14 cellular contexts compared by ENCODE assay signal in the genomic region with DNA sequence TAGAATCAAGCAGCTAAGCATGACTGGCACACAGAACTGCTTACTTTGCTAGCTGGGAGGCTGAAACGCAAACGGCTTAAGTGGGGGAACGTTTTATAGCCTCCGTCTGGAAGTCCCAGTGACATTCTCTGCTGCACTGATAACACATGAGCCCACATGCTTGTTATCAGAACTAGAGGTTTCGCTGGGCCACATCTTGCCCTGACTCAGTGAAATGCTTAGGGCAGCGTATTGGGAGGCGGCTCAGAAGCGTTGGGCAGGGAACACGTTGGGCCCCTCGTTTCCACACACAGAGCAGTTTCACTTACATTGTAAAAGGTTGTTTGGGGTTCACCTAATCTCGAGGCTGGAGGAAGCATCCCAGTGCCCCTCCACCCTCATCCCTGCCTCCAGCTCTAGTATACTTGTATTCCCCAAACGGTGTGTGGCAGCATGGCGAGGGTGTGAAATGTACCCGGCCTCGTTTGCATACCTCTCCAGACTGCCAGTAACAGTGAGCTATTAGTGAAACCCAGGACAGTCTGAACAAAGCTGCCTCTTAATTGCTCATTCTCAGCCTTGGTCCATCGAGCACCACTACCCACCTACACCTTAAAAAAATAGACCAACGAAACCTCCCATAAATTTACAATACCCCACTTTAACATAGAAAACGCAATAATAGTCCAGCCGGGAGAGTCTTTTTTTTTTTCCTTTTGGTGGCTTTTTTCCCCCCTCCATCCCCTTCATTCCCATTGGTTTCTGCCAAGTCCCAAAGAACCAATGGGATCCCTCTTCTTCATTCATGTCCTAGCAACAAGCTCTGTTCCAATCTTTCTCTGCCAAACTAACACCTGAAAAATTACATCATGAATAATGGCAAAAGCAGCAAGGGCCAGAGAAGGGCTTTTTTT.
A peak's percentile ranks its signal among the peaks of the same experiment; 100 is the strongest.
DNase-seq lines count a peak whose midpoint lies in the region; ATAC-seq and TF ChIP-seq lines count a peak whose summit lies in the region.
"Had no signal": no experiment of that assay in that cellular context is flagged by ENCODE, and none has a peak within 500 bp of the region (broad histone marks: within the 10 kb centered on the region; RNA-seq: fewer than 3 reads in every experiment).

No MANE protein-coding gene starts in this region.

- peaks cover 5% of the 10 kb centered on the region for H3K4me1 ChIP-seq in ovary (ENCODE audit: insufficient read depth)
- H3K4me1 ChIP-seq: foreskin keratinocyte had no signal

- peak; percentile 16 for DNase-seq in DMS153 (lab: John Stamatoyannopoulos, UW)
- peak; percentile 97 for DNase-seq in NCI-H69 (lab: John Stamatoyannopoulos, UW)
- peak; percentile 29 for DNase-seq in fibroblast of pulmonary artery (ENCODE audit: low read depth)
- peak in 4 of 5 donors; percentile 41 to 62 (median 45) for DNase-seq in ovary
- no peak for DNase-seq in cortex of kidney (lab: John Stamatoyannopoulos, UW)
- DNase-seq in DMS114 treated with DMSO at 0.1 percent for 48 hours (lab: John Stamatoyannopoulos, UW; ENCODE audit: unreplicated experiment) = no peak
- DNase-seq in stimulated activated CD4-positive, alpha-beta T cell treated with anti-CD3 and anti-CD28 coated beads, Interleukin-15, amount 100 ng/mL, for 24 hours = no peak
- DNase-seq: activated gamma-delta T cell; CD4-positive, alpha-beta T cell; T-cell had no signal

- no peak for ATAC-seq in GM19455 (IDR thresholded peaks at IDR 0.05; ENCODE audit: unreplicated experiment)
- ATAC-seq: foreskin keratinocyte, T-cell had no signal

- TF ChIP-seq POLR2A in ovary (IDR thresholded peaks at IDR 0.05) = no peak

- intact Hi-C loops in ovary (cut with DNase I) = loop anchor here in 1 of 4 donors (5.0 kb wide), 1 partner anchor 41 kb away; no protein-coding TSS in a partner anchor

- peak overlapping the region; percentile 19 to 71 for H3K27ac ChIP-seq in ovary
- H3K27ac ChIP-seq: foreskin keratinocyte, upper lobe of left lung had no signal

- no peaks in the 10 kb centered on the region for H3K9me3 ChIP-seq in ovary
- H3K9me3 ChIP-seq: upper lobe of left lung had no signal

- H3K4me3 ChIP-seq in fibroblast of pulmonary artery (replicated peaks; ENCODE audit: low read depth, low read length) (no peak overlapping the region), ovary (no peak overlapping the region)
- H3K4me3 ChIP-seq: skin epidermis, upper lobe of left lung had no signal

- no peaks in the 10 kb centered on the region for H3K27me3 ChIP-seq in ovary
- H3K27me3 ChIP-seq: upper lobe of left lung had no signal

- TF ChIP-seq CTCF in fibroblast of pulmonary artery (IDR thresholded peaks at IDR 0.05; ENCODE audit: low read length, missing control alignments) = no peak
- no peak for TF ChIP-seq CTCF in ovary (IDR thresholded peaks at IDR 0.05)

- no peak for TF ChIP-seq EP300 in ovary (IDR thresholded peaks at IDR 0.05)

- WGBS in ovary, 3 donors = 9 to 17% (median 14%) methylated on average over 18 to 19 of the region's 19 CpGs

- H3K36me3 ChIP-seq in ovary = no peaks in the 10 kb centered on the region
- H3K36me3 ChIP-seq: upper lobe of left lung had no signal

Comparison
In these comparisons a context has a peak if more than half of its experiments do, and no peak if none do; other contexts are left out.
1. DNase-seq: peak in DMS153 (single experiment), NCI-H69 (single experiment), fibroblast of pulmonary artery (single experiment) and ovary (4 of 5); none in cortex of kidney (single experiment), DMS114 treated with DMSO at 0.1 percent for 48 hours (single experiment) and stimulated activated CD4-positive, alpha-beta T cell treated with anti-CD3 and anti-CD28 coated beads, Interleukin-15, amount 100 ng/mL, for 24 hours (single experiment).